Comparison of ENCODE assay signal across 1 cellular context in the genomic region with DNA sequence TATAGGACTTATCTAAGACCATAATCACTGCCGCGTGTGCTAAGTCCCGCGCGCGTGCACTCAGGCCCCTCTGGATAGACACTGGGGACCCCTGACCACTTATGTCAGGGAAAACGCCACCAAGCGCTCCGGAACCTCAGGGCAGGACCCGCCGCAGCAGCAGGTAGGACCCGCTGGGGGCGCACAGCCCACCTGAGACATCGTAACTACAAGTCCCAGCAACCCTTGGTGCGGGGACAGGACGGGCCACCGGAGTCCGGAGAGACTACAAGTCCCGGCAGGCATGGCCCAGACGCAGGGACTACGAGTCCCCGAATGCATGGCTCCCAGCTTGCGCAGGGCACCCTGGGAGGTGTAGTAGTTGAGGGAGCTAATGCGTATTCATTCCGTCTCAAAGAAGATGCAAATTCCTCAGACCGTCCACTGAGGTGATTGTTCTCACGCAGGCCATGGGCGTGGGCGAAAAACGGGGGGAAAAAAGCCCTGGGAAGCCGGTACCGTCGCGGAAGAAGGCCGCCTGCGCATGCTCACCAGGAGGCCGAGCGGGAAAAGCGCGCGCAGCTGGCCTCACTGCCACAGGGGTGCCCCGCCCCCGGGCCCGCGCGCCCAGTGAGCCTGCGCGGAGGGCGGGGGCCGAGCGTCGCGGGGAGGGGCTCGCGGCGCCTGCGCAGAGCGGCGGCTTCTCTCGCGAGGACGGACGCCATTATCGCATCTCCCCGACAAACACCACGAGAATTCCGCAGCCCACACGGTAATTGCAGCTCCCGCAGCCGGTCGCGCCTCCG.
TF ChIP-seq lines count a peak whose summit lies in the region.

A gene with protein sequence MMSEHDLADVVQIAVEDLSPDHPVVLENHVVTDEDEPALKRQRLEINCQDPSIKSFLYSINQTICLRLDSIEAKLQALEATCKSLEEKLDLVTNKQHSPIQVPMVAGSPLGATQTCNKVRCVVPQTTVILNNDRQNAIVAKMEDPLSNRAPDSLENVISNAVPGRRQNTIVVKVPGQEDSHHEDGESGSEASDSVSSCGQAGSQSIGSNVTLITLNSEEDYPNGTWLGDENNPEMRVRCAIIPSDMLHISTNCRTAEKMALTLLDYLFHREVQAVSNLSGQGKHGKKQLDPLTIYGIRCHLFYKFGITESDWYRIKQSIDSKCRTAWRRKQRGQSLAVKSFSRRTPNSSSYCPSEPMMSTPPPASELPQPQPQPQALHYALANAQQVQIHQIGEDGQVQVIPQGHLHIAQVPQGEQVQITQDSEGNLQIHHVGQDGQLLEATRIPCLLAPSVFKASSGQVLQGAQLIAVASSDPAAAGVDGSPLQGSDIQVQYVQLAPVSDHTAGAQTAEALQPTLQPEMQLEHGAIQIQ (plus strand): TSS at position 670 of the 785 bp plus-strand sequence. CDS start 23,682 bp downstream, outside the sequence.

TF ChIP-seq in H1, 55 proteins besides CTCF, POLR2A, EP300 and RAD21 (continued from another document):
- TF ChIP-seq RBBP5 (IDR thresholded peaks at IDR 0.05; ENCODE audit: borderline replicate concordance, low read depth, low read length) (no peak), HDAC6 (IDR thresholded peaks at IDR 0.05; ENCODE audit: low read depth, low read length) (no peak)
